ENCODE assay signal across 8 cellular contexts in genomic region chr9:79573697-79573976, GRCh38. TPM values are rescaled to one million over a fixed set of nuclear protein-coding genes. Genes with fewer than 3 reads are reported as not detected.
DNase-seq lines count a peak whose midpoint lies in the region; ATAC-seq and TF ChIP-seq lines count a peak whose summit lies in the region.

No MANE protein-coding gene starts in this region.

- peak overlapping the region; percentile 84 for H3K4me3 Mint-ChIP-seq in activated T-cell treated with anti-CD3 and anti-CD28 coated beads, Interleukin-2, amount 50 U/mL, for 24 hours
- peak overlapping the region; percentile 95 for H3K4me3 Mint-ChIP-seq in activated naive CD8-positive, alpha-beta T cell treated with anti-CD3 and anti-CD28 coated beads for 36 hours

- TF ChIP-seq EP300 in tibial nerve (IDR thresholded peaks at IDR 0.05) = no peak

- H3K4me1 Mint-ChIP-seq in activated T-cell treated with anti-CD3 and anti-CD28 coated beads, Interleukin-2, amount 50 U/mL, for 24 hours (ENCODE audit: low read depth) = peaks cover 54% of the 10 kb centered on the region
- H3K4me1 Mint-ChIP-seq in activated naive CD8-positive, alpha-beta T cell treated with anti-CD3 and anti-CD28 coated beads for 36 hours = peaks cover 46% of the 10 kb centered on the region

- H3K9me3 ChIP-seq in left lung (no peaks in the 10 kb centered on the region), tibial nerve (no peaks in the 10 kb centered on the region)

- peak overlapping the region; percentile 89 for H3K27ac Mint-ChIP-seq in activated T-cell treated with anti-CD3 and anti-CD28 coated beads, Interleukin-2, amount 50 U/mL, for 24 hours
- H3K27ac Mint-ChIP-seq in activated naive CD8-positive, alpha-beta T cell treated with anti-CD3 and anti-CD28 coated beads for 36 hours = peak overlapping the region; percentile 87

- no peak for TF ChIP-seq CTCF in left lung (IDR thresholded peaks at IDR 0.05)
- no peak for TF ChIP-seq CTCF in tibial nerve (IDR thresholded peaks at IDR 0.05)

- H3K27ac ChIP-seq in left lung (peak overlapping the region; percentile 95 to 99), tibial nerve (peak overlapping the region; percentile 80 to 94 (median 92))

- peaks cover 7% of the 10 kb centered on the region for H3K36me3 Mint-ChIP-seq in activated T-cell treated with anti-CD3 and anti-CD28 coated beads, Interleukin-2, amount 50 U/mL, for 24 hours (ENCODE audit: low read depth)
- peaks cover 33% of the 10 kb centered on the region for H3K36me3 Mint-ChIP-seq in activated naive CD8-positive, alpha-beta T cell treated with anti-CD3 and anti-CD28 coated beads for 36 hours

- H3K27me3 Mint-ChIP-seq in activated T-cell treated with anti-CD3 and anti-CD28 coated beads, Interleukin-2, amount 50 U/mL, for 24 hours = peaks cover 5% of the 10 kb centered on the region
- H3K27me3 Mint-ChIP-seq in activated naive CD8-positive, alpha-beta T cell treated with anti-CD3 and anti-CD28 coated beads for 36 hours = no peaks in the 10 kb centered on the region

- H3K4me1 ChIP-seq in left lung (peaks cover 18 to 60% of the 10 kb centered on the region in 2 donors), tibial nerve (peaks cover 0 to 52% (median 3%) of the 10 kb centered on the region in 4 donors)

- H3K36me3 ChIP-seq in left lung = no peaks in the 10 kb centered on the region
- no peaks in the 10 kb centered on the region for H3K36me3 ChIP-seq in tibial nerve

- DNase-seq in activated T-cell treated with anti-CD3 and anti-CD28 coated beads, Interleukin-2, amount 50 U/mL, for 24 hours = no peak
- DNase-seq in activated T-cell treated with anti-CD3 and anti-CD28 coated beads, Interleukin-2, amount 50 U/mL, for 48 hours = no peak
- no peak for DNase-seq in activated naive CD8-positive, alpha-beta T cell treated with anti-CD3 and anti-CD28 coated beads for 36 hours
- DNase-seq in left lung (no peak), tibial nerve (ENCODE audit: low spot score in 2 of 2) (no peak), CD1c-positive myeloid dendritic cell (ENCODE audit: extremely low spot score) (no peak), NCI-H446 treated with DMSO at 0.1 percent for 48 hours (lab: John Stamatoyannopoulos, UW) (no peak)
- no peak for DNase-seq in effector CD4-positive, alpha-beta T cell

- peaks cover 0 to 8% of the 10 kb centered on the region in 2 donors for H3K27me3 ChIP-seq in left lung
- no peaks in the 10 kb centered on the region for H3K27me3 ChIP-seq in tibial nerve

- ATAC-seq in left lung = no peak

- H3K4me3 ChIP-seq in left lung (peak overlapping the region; percentile 86 to 92), tibial nerve (peak overlapping the region; percentile 58 to 99 (median 79))

- intact Hi-C loops in left lung (cut with DNase I) = no loop called here

- 33 to 35% methylated on average over 6 of the region's 6 CpGs for WGBS in tibial nerve, 2 donors

- no peaks in the 10 kb centered on the region for H3K9me3 Mint-ChIP-seq in activated T-cell treated with anti-CD3 and anti-CD28 coated beads, Interleukin-2, amount 50 U/mL, for 24 hours
- H3K9me3 Mint-ChIP-seq in activated naive CD8-positive, alpha-beta T cell treated with anti-CD3 and anti-CD28 coated beads for 36 hours = no peaks in the 10 kb centered on the region

- no peak for TF ChIP-seq POLR2A in tibial nerve (IDR thresholded peaks at IDR 0.05)

RNA-seq across cellular contexts. Expression of gene TLE4, which starts 1.9 kb away (rescaled TPM):
- 10 to 100 TPM; 30.1 to 35.3 TPM for total RNA-seq in activated naive CD8-positive, alpha-beta T cell treated with anti-CD3 and anti-CD28 coated beads for 36 hours
- total RNA-seq in left lung (10 to 100 TPM; 21.6 to 36.1 TPM), tibial nerve (10 to 100 TPM; 28.0 to 34.3 (median 29.8) TPM)
